ENCODE assay signal across 1 cellular context in the genomic region with DNA sequence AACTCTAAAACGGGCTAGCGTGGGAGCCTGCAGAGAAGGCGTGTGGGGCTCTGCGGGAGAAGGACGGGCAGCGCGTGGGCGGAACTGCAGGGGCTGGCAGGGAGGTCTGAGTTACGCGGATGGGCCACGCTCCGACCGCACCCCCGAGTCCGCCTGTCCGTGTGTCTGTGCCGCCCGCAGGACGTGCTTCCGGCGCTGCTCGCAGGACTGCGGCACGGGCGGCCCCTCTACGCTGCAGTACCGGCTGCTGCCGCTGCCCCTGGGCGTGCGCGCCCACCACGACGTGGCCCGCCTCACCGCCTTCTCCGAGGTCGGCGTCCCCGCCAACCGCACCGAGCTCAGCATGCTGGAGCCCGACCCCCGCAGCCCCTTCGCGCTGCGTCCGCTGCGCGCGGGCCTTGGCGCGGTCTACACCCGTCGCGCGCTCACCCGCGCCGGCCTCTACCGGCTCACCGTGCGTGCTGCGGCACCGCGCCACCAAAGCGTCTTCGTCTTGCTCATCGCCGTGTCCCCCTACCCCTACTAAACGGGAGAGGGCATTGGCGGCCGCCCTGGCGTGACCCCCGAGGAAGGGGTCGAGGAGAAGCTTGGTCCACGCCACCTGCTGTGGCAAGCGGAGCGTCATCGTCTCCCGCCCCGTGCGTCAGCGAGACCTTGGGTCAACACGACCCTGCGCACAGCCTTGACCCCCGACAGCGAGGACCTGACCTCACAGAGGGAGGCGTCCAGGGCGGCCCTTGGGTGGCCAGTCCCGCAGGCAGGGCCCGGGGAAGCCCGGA.
TF ChIP-seq lines count a peak whose summit lies in the region.

No MANE protein-coding gene starts in this region.

TF ChIP-seq in HepG2, 621 proteins besides CTCF, POLR2A, EP300 and RAD21 (continued from another document and continues in another):
- TF ChIP-seq, protein P1, sequence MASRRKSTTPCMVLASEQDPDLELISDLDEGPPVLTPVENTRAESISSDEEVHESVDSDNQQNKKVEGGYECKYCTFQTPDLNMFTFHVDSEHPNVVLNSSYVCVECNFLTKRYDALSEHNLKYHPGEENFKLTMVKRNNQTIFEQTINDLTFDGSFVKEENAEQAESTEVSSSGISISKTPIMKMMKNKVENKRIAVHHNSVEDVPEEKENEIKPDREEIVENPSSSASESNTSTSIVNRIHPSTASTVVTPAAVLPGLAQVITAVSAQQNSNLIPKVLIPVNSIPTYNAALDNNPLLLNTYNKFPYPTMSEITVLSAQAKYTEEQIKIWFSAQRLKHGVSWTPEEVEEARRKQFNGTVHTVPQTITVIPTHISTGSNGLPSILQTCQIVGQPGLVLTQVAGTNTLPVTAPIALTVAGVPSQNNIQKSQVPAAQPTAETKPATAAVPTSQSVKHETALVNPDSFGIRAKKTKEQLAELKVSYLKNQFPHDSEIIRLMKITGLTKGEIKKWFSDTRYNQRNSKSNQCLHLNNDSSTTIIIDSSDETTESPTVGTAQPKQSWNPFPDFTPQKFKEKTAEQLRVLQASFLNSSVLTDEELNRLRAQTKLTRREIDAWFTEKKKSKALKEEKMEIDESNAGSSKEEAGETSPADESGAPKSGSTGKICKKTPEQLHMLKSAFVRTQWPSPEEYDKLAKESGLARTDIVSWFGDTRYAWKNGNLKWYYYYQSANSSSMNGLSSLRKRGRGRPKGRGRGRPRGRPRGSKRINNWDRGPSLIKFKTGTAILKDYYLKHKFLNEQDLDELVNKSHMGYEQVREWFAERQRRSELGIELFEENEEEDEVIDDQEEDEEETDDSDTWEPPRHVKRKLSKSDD (CRISPR knock-in tag; IDR thresholded peaks at IDR 0.05; ENCODE audit: low read depth) = no peak
- TF ChIP-seq PAX8 (CRISPR knock-in tag; IDR thresholded peaks at IDR 0.05; ENCODE audit: borderline replicate concordance) (peak; percentile 80; the same call in 1 of the 2 replicates), RXRA (CRISPR knock-in tag; IDR thresholded peaks at IDR 0.05) (peak; percentile 78), BRCA1 (CRISPR knock-in tag; IDR thresholded peaks at IDR 0.05) (no peak), ZNF589 (CRISPR knock-in tag; conservative IDR thresholded peaks at IDR 0.05) (no peak), ZNF788 (CRISPR knock-in tag; IDR thresholded peaks at IDR 0.05; ENCODE audit: borderline replicate concordance) (peak; percentile 21; the same call in 1 of the 2 replicates), RBFOX2 (IDR thresholded peaks at IDR 0.05; ENCODE audit: low read depth, low read length) (peak; percentile 47; the same call in 1 of the 2 replicates), GLI4 (CRISPR knock-in tag; IDR thresholded peaks at IDR 0.05; ENCODE audit: borderline replicate concordance) (no peak), HNRNPK (IDR thresholded peaks at IDR 0.05; ENCODE audit: low read depth, low read length, poor library complexity, severe bottlenecking) (no peak), RNF2 (conservative IDR thresholded peaks at IDR 0.05; ENCODE audit: low read depth) (peak; percentile 87), ZNF441 (CRISPR knock-in tag; IDR thresholded peaks at IDR 0.05; ENCODE audit: borderline replicate concordance) (no peak), ZNF468 (CRISPR knock-in tag; IDR thresholded peaks at IDR 0.05) (0 out of 2 replicates have a peak, but pooled peaks have one; percentile 24), ZSCAN20 (CRISPR knock-in tag; IDR thresholded peaks at IDR 0.05; ENCODE audit: borderline replicate concordance) (peak; percentile 17; the same call in 1 of the 2 replicates), MEIS1 (CRISPR knock-in tag; IDR thresholded peaks at IDR 0.05; ENCODE audit: borderline replicate concordance) (no peak), GABPB1 (CRISPR knock-in tag; IDR thresholded peaks at IDR 0.05) (peak; percentile 89), CBX2 (IDR thresholded peaks at IDR 0.05; ENCODE audit: low read depth, low read length) (no peak), CBX2 (CRISPR knock-in tag; IDR thresholded peaks at IDR 0.05; ENCODE audit: low read depth) (peak; percentile 35; the same call in 1 of the 2 replicates), ERF (CRISPR knock-in tag; IDR thresholded peaks at IDR 0.05) (no peak), ASH2L (IDR thresholded peaks at IDR 0.05; ENCODE audit: insufficient read length, low read depth, low read length) (peak; percentile 69), ZNF616 (CRISPR knock-in tag; IDR thresholded peaks at IDR 0.05; ENCODE audit: low read depth) (0 out of 2 replicates have a peak, but pooled peaks have one; percentile 34), SRF (IDR thresholded peaks at IDR 0.05; ENCODE audit: low read depth, low read length) (no peak), ZFP36 (IDR thresholded peaks at IDR 0.05; ENCODE audit: borderline replicate concordance, low read depth, low read length, partially characterized antibody) (no peak), ZSCAN21 (CRISPR knock-in tag; IDR thresholded peaks at IDR 0.05; ENCODE audit: borderline replicate concordance) (peak; percentile 74; the same call in 1 of the 2 replicates), SPEN (CRISPR knock-in tag; IDR thresholded peaks at IDR 0.05; ENCODE audit: low read depth) (peak; percentile 79), KDM2A (CRISPR knock-in tag; IDR thresholded peaks at IDR 0.05; ENCODE audit: borderline replicate concordance, low read depth) (peak; percentile 55), MTF1 (CRISPR knock-in tag; IDR thresholded peaks at IDR 0.05) (no peak), SAFB2 (CRISPR knock-in tag; IDR thresholded peaks at IDR 0.05; ENCODE audit: borderline replicate concordance, low read depth) (no peak; the same call in 1 of the 2 replicates), KLF12 (CRISPR knock-in tag; IDR thresholded peaks at IDR 0.05; ENCODE audit: borderline replicate concordance) (peak; percentile 46; the same call in 1 of the 2 replicates), ZNF713 (CRISPR knock-in tag; IDR thresholded peaks at IDR 0.05) (no peak), ATF7-NPFF (CRISPR knock-in tag; IDR thresholded peaks at IDR 0.05; ENCODE audit: low read depth) (peak; percentile 89; the same call in 1 of the 2 replicates), MIXL1 (CRISPR knock-in tag; IDR thresholded peaks at IDR 0.05) (no peak), KLF9 (CRISPR knock-in tag; IDR thresholded peaks at IDR 0.05; ENCODE audit: low read depth) (no peak)
- TF ChIP-seq, protein P2, sequence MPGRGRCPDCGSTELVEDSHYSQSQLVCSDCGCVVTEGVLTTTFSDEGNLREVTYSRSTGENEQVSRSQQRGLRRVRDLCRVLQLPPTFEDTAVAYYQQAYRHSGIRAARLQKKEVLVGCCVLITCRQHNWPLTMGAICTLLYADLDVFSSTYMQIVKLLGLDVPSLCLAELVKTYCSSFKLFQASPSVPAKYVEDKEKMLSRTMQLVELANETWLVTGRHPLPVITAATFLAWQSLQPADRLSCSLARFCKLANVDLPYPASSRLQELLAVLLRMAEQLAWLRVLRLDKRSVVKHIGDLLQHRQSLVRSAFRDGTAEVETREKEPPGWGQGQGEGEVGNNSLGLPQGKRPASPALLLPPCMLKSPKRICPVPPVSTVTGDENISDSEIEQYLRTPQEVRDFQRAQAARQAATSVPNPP (CRISPR knock-in tag; IDR thresholded peaks at IDR 0.05) = peak; percentile 31; the same call in 1 of the 2 replicates
- TF ChIP-seq, protein P3, sequence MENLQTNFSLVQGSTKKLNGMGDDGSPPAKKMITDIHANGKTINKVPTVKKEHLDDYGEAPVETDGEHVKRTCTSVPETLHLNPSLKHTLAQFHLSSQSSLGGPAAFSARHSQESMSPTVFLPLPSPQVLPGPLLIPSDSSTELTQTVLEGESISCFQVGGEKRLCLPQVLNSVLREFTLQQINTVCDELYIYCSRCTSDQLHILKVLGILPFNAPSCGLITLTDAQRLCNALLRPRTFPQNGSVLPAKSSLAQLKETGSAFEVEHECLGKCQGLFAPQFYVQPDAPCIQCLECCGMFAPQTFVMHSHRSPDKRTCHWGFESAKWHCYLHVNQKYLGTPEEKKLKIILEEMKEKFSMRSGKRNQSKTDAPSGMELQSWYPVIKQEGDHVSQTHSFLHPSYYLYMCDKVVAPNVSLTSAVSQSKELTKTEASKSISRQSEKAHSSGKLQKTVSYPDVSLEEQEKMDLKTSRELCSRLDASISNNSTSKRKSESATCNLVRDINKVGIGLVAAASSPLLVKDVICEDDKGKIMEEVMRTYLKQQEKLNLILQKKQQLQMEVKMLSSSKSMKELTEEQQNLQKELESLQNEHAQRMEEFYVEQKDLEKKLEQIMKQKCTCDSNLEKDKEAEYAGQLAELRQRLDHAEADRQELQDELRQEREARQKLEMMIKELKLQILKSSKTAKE (CRISPR knock-in tag; IDR thresholded peaks at IDR 0.05; ENCODE audit: borderline replicate concordance) = peak; percentile 65
- TF ChIP-seq, protein P4, sequence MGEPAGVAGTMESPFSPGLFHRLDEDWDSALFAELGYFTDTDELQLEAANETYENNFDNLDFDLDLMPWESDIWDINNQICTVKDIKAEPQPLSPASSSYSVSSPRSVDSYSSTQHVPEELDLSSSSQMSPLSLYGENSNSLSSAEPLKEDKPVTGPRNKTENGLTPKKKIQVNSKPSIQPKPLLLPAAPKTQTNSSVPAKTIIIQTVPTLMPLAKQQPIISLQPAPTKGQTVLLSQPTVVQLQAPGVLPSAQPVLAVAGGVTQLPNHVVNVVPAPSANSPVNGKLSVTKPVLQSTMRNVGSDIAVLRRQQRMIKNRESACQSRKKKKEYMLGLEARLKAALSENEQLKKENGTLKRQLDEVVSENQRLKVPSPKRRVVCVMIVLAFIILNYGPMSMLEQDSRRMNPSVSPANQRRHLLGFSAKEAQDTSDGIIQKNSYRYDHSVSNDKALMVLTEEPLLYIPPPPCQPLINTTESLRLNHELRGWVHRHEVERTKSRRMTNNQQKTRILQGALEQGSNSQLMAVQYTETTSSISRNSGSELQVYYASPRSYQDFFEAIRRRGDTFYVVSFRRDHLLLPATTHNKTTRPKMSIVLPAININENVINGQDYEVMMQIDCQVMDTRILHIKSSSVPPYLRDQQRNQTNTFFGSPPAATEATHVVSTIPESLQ (CRISPR knock-in tag; conservative IDR thresholded peaks at IDR 0.05) = no peak
- TF ChIP-seq, protein P5, sequence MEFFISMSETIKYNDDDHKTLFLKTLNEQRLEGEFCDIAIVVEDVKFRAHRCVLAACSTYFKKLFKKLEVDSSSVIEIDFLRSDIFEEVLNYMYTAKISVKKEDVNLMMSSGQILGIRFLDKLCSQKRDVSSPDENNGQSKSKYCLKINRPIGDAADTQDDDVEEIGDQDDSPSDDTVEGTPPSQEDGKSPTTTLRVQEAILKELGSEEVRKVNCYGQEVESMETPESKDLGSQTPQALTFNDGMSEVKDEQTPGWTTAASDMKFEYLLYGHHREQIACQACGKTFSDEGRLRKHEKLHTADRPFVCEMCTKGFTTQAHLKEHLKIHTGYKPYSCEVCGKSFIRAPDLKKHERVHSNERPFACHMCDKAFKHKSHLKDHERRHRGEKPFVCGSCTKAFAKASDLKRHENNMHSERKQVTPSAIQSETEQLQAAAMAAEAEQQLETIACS (CRISPR knock-in tag; IDR thresholded peaks at IDR 0.05) = peak; percentile 47; the same call in 1 of the 2 replicates
- TF ChIP-seq, protein P6, sequence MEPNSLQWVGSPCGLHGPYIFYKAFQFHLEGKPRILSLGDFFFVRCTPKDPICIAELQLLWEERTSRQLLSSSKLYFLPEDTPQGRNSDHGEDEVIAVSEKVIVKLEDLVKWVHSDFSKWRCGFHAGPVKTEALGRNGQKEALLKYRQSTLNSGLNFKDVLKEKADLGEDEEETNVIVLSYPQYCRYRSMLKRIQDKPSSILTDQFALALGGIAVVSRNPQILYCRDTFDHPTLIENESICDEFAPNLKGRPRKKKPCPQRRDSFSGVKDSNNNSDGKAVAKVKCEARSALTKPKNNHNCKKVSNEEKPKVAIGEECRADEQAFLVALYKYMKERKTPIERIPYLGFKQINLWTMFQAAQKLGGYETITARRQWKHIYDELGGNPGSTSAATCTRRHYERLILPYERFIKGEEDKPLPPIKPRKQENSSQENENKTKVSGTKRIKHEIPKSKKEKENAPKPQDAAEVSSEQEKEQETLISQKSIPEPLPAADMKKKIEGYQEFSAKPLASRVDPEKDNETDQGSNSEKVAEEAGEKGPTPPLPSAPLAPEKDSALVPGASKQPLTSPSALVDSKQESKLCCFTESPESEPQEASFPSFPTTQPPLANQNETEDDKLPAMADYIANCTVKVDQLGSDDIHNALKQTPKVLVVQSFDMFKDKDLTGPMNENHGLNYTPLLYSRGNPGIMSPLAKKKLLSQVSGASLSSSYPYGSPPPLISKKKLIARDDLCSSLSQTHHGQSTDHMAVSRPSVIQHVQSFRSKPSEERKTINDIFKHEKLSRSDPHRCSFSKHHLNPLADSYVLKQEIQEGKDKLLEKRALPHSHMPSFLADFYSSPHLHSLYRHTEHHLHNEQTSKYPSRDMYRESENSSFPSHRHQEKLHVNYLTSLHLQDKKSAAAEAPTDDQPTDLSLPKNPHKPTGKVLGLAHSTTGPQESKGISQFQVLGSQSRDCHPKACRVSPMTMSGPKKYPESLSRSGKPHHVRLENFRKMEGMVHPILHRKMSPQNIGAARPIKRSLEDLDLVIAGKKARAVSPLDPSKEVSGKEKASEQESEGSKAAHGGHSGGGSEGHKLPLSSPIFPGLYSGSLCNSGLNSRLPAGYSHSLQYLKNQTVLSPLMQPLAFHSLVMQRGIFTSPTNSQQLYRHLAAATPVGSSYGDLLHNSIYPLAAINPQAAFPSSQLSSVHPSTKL (CRISPR knock-in tag; IDR thresholded peaks at IDR 0.05) = no peak; the same call in 1 of the 2 replicates
- TF ChIP-seq, protein P7, sequence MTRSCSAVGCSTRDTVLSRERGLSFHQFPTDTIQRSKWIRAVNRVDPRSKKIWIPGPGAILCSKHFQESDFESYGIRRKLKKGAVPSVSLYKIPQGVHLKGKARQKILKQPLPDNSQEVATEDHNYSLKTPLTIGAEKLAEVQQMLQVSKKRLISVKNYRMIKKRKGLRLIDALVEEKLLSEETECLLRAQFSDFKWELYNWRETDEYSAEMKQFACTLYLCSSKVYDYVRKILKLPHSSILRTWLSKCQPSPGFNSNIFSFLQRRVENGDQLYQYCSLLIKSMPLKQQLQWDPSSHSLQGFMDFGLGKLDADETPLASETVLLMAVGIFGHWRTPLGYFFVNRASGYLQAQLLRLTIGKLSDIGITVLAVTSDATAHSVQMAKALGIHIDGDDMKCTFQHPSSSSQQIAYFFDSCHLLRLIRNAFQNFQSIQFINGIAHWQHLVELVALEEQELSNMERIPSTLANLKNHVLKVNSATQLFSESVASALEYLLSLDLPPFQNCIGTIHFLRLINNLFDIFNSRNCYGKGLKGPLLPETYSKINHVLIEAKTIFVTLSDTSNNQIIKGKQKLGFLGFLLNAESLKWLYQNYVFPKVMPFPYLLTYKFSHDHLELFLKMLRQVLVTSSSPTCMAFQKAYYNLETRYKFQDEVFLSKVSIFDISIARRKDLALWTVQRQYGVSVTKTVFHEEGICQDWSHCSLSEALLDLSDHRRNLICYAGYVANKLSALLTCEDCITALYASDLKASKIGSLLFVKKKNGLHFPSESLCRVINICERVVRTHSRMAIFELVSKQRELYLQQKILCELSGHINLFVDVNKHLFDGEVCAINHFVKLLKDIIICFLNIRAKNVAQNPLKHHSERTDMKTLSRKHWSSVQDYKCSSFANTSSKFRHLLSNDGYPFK (CRISPR knock-in tag; IDR thresholded peaks at IDR 0.05; ENCODE audit: borderline replicate concordance) = no peak
- TF ChIP-seq, protein P8, sequence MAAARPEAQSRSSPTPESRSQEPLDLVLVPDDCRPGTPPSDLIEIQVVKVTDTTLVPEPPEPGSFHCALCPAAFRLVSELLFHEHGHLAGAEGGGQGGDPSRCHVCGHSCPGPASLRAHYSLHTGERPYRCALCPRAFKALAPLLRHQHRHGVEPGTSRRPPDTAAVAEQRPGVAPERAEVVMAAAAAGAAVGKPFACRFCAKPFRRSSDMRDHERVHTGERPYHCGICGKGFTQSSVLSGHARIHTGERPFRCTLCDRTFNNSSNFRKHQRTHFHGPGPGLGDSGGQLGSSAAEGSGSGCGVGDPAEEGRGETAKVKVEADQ (CRISPR knock-in tag; IDR thresholded peaks at IDR 0.05; ENCODE audit: borderline replicate concordance) = no peak
